21 cellular contexts compared by ENCODE assay signal in genomic region chr3:167422396-167422795, GRCh38. TPM values are rescaled to one million over a fixed set of nuclear protein-coding genes. Genes with fewer than 3 reads are reported as not detected.
"Had no signal": no experiment of that assay in that cellular context is flagged by ENCODE, and none has a peak within 500 bp of the region (broad histone marks: within the 10 kb centered on the region; RNA-seq: fewer than 3 reads in every experiment).

No MANE protein-coding gene starts in this region.

RNA-seq across cellular contexts. Expression of gene ZBBX, which starts 42.3 kb away (rescaled TPM):
- total RNA-seq: hepatocyte; left cardiac atrium; left colon; left lobe of liver; left ventricle myocardium inferior; left ventricle myocardium superior; liver; lower leg skin; lung microvascular endothelial cell; mammary epithelial cell; mesenteric fat pad; mononuclear cell; mucosa of descending colon; mucosa of gallbladder; myocyte; naive thymus-derived CD4-positive, alpha-beta T cell had no signal
- polyA plus RNA-seq: hepatocyte; immature natural killer cell; keratinocyte; liver; mammary epithelial cell; naive thymus-derived CD4-positive, alpha-beta T cell had no signal

RNA-seq across cellular contexts. Expression of gene SERPINI2, which starts 51.4 kb away (rescaled TPM):
- total RNA-seq: hepatocyte, kidney, kidney epithelial cell, left colon, left ventricle myocardium superior, liver, lower leg skin, lung microvascular endothelial cell, mammary epithelial cell, mesenteric fat pad, mesothelial cell of epicardium, mononuclear cell, mucosa of descending colon, myocyte had no signal
- polyA plus RNA-seq: hepatocyte; immature natural killer cell; keratinocyte; liver; mammary epithelial cell; naive thymus-derived CD4-positive, alpha-beta T cell had no signal
